Comparison of ENCODE assay signal across 8 cellular contexts in the genomic region with DNA sequence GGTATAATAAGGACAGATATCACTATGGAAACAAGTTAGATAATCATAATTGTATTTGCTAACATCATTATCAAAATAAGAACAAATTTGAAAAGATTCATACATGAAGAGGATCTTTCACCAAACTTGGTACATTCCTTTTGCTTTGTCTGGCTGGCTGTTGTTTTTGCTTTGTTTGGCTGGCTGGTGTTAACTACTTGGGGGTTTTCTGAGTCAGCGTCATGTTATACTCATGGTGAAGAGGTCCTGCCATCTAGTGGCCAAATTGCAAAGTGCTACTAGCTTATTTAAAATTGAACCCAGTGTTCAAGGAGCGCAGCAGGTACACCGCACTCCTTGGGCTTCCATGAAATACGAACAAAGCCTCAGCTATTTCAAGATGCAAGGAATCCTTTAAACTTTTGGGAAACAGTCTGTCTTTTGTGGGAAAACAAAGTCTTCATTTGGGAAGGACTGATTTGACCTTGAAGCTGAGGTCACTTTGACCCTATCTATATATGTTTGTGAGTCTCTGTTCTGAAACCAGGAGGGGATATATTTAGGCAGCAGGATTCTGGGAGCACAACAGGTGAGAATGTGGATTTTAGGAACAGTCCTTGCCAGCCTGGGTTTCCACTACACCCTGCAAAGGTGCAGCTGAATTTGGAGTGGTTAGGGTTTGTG.
A peak's percentile ranks its signal among the peaks of the same experiment; 100 is the strongest.
DNase-seq lines count a peak whose midpoint lies in the region; ATAC-seq and TF ChIP-seq lines count a peak whose summit lies in the region.

No MANE protein-coding gene starts in this region.

- no peaks in the 10 kb centered on the region for H4K20me1 ChIP-seq in neural cell (ENCODE audit: insufficient read depth)

- H3K27ac ChIP-seq in neural cell (ENCODE audit: low read length), result no peak overlapping the region

- H3K4me2 ChIP-seq in neural cell (ENCODE audit: low read length), result no peak overlapping the region

- no peaks in the 10 kb centered on the region for H3F3A ChIP-seq in neural cell (ENCODE audit: insufficient read depth, low read length, poor library complexity, severe bottlenecking)

- DNase-seq in COLO668 (lab: John Stamatoyannopoulos, UW; ENCODE audit: unreplicated experiment) (peak; percentile 35), NCI-H2171 (lab: John Stamatoyannopoulos, UW) (peak; percentile 15), fibroblast of mammary gland (ENCODE audit: low read depth) (peak; percentile 85), ureter (ENCODE audit: low spot score) (peak; percentile 52)
- peak; percentile 43 for DNase-seq in activated CD8-positive, alpha-beta T cell treated with anti-CD3 and anti-CD28 coated beads, Interleukin-2, amount 10 ng/mL, durations not matched to agents 7 days and 5 days

- H3K79me2 ChIP-seq in neural cell (replicated peaks; ENCODE audit: insufficient read depth, low read length), result no peaks in the 10 kb centered on the region

- TF ChIP-seq RAD21 in neural cell (conservative IDR thresholded peaks at IDR 0.05), result peak; percentile 66

- TF ChIP-seq CTCF in fibroblast of mammary gland (conservative IDR thresholded peaks at IDR 0.05; ENCODE audit: control insufficient read depth, insufficient read depth, low read depth, low read length) (peak; percentile 87), neural cell (IDR thresholded peaks at IDR 0.05; ENCODE audit: poor library complexity, severe bottlenecking) (peak; percentile 74)

- H3K27ac Mint-ChIP-seq in activated CD8-positive, alpha-beta T cell treated with anti-CD3 and anti-CD28 coated beads, Interleukin-2, amount 10 ng/mL, durations not matched to agents 7 days and 5 days, result no peak overlapping the region

- no peak overlapping the region for H2AFZ ChIP-seq in neural cell (ENCODE audit: low read depth, low read length)

- H3K9me3 ChIP-seq in neural cell (ENCODE audit: low read length), result no peaks in the 10 kb centered on the region

- H3K4me1 Mint-ChIP-seq in activated CD8-positive, alpha-beta T cell treated with anti-CD3 and anti-CD28 coated beads, Interleukin-2, amount 10 ng/mL, durations not matched to agents 7 days and 5 days (ENCODE audit: low read depth), result no peaks in the 10 kb centered on the region

- H3K4me3 Mint-ChIP-seq in activated CD8-positive, alpha-beta T cell treated with anti-CD3 and anti-CD28 coated beads, Interleukin-2, amount 10 ng/mL, durations not matched to agents 7 days and 5 days, result no peak overlapping the region

- CTCF ChIA-PET in activated CD8-positive, alpha-beta T cell treated with anti-CD3 and anti-CD28 coated beads, Interleukin-2, amount 10 ng/mL, durations not matched to agents 7 days and 5 days (lab: Charles Lee), result interaction anchor here (0.6 to 1.0 kb wide), 3 partner anchors 48 to 758 kb away, joined by 3 to 4 read pairs (median 3); no protein-coding TSS in a partner anchor

- ATAC-seq in GM19043 (IDR thresholded peaks at IDR 0.05; ENCODE audit: low read depth, unreplicated experiment), result peak; percentile 87
- ATAC-seq in HG03196 (IDR thresholded peaks at IDR 0.05; ENCODE audit: unreplicated experiment), result peak; percentile 80
- ATAC-seq in activated CD8-positive, alpha-beta T cell treated with anti-CD3 and anti-CD28 coated beads, Interleukin-2, amount 10 ng/mL, durations not matched to agents 7 days and 5 days, result no peak

- H3K36me3 ChIP-seq in neural cell (ENCODE audit: insufficient read depth, low read length), result no peaks in the 10 kb centered on the region

- TF ChIP-seq EP300 in neural cell (conservative IDR thresholded peaks at IDR 0.05; ENCODE audit: poor library complexity, severe bottlenecking), result no peak

- no peak overlapping the region for H3K9ac ChIP-seq in neural cell (ENCODE audit: low read length)

- H3K27me3 ChIP-seq in neural cell (ENCODE audit: insufficient read depth, low read depth, low read length), result no peaks in the 10 kb centered on the region

- H3K4me3 ChIP-seq in fibroblast of mammary gland (ENCODE audit: control insufficient read depth, low read depth, low read length) (no peak overlapping the region), neural cell (ENCODE audit: low read length) (no peak overlapping the region)

- no peaks in the 10 kb centered on the region for H3K36me3 Mint-ChIP-seq in activated CD8-positive, alpha-beta T cell treated with anti-CD3 and anti-CD28 coated beads, Interleukin-2, amount 10 ng/mL, durations not matched to agents 7 days and 5 days (ENCODE audit: low read depth)

- no peaks in the 10 kb centered on the region for H3K27me3 Mint-ChIP-seq in activated CD8-positive, alpha-beta T cell treated with anti-CD3 and anti-CD28 coated beads, Interleukin-2, amount 10 ng/mL, durations not matched to agents 7 days and 5 days (ENCODE audit: low read depth)

- H3K9me2 ChIP-seq in neural cell (ENCODE audit: insufficient read depth, low read length), result no peaks in the 10 kb centered on the region

- POLR2A ChIA-PET in activated CD8-positive, alpha-beta T cell treated with anti-CD3 and anti-CD28 coated beads, Interleukin-2, amount 10 ng/mL, durations not matched to agents 7 days and 5 days (lab: Charles Lee), result no interaction called here

- no peaks in the 10 kb centered on the region for H3K9me3 Mint-ChIP-seq in activated CD8-positive, alpha-beta T cell treated with anti-CD3 and anti-CD28 coated beads, Interleukin-2, amount 10 ng/mL, durations not matched to agents 7 days and 5 days (ENCODE audit: insufficient read depth)

TF ChIP-seq in neural cell, 6 proteins besides CTCF, POLR2A, EP300 and RAD21:
- peak; percentile 69 for TF ChIP-seq SMC3 (conservative IDR thresholded peaks at IDR 0.05; ENCODE audit: poor library complexity)
- TF ChIP-seq EZH2 (IDR thresholded peaks at IDR 0.05; ENCODE audit: borderline replicate concordance, insufficient read depth, low read length, poor library complexity, severe bottlenecking), result no peak

Comparison
In these comparisons a context has a peak if more than half of its experiments do, and no peak if none do; other contexts are left out.
1. DNase-seq: peak in every context shown above with its lines; median percentile 85 in fibroblast of mammary gland; 52 in ureter; 43 in activated CD8-positive, alpha-beta T cell treated with anti-CD3 and anti-CD28 coated beads, Interleukin-2, amount 10 ng/mL, durations not matched to agents 7 days and 5 days; 35 in COLO668; 15 in NCI-H2171.